9 cellular contexts compared by ENCODE assay signal in genomic region chr15:60520041-60520824, GRCh38. TPM values are rescaled to one million over a fixed set of nuclear protein-coding genes. Genes with fewer than 3 reads are reported as not detected.
DNase-seq lines count a peak whose midpoint lies in the region; ATAC-seq and TF ChIP-seq lines count a peak whose summit lies in the region.
"Had no signal": no experiment of that assay in that cellular context is flagged by ENCODE, and none has a peak within 500 bp of the region (broad histone marks: within the 10 kb centered on the region; RNA-seq: fewer than 3 reads in every experiment).

No MANE protein-coding gene starts in this region.

- no peaks in the 10 kb centered on the region for H3K9me2 ChIP-seq in PC-3 (replicated peaks; ENCODE audit: low read length)

- DNase-seq in AG08395 (ENCODE audit: low spot score) (peak; percentile 11), PC-3 (peak; percentile 93), glomerular visceral epithelial cell (ENCODE audit: extremely low spot score) (peak; percentile 4), activated gamma-delta T cell (lab: John Stamatoyannopoulos, UW) (no peak), GM10248 (ENCODE audit: extremely low spot score) (no peak)

- intact Hi-C loops in PC-3 (cut with micrococcal nuclease), result loop anchor here (1.0 to 10.0 kb wide), 3 partner anchors 12 to 191 kb away; partner anchors contain the start of gene ANXA2

- H2AFZ ChIP-seq in PC-3 (ENCODE audit: low read length), result no peak overlapping the region

- H3K27me3 ChIP-seq in PC-3 (ENCODE audit: low read length), result no peaks in the 10 kb centered on the region

- CTCF ChIA-PET in PC-3 (lab: Charles Lee) (interaction anchor here (0.6 to 1.8 kb wide), 3 partner anchors 12 to 270 kb away, joined by 3 to 13 read pairs (median 3); no protein-coding TSS in a partner anchor), GM10248 (lab: Yijun Ruan, JAX) (interaction anchor here (0.7 to 9.7 kb wide), 48 partner anchors 9 to 778 kb away, joined by 3 to 193 read pairs (median 5); partner anchors contain the start of gene ICE2)

- no peak for TF ChIP-seq CTCF in PC-3 (conservative IDR thresholded peaks at IDR 0.05; ENCODE audit: low read depth, low read length)
- TF ChIP-seq CTCF in GM10248 (IDR thresholded peaks at IDR 0.05; ENCODE audit: control extremely low read depth, extremely low read depth, low read depth, missing control alignments), result no peak

- no peaks in the 10 kb centered on the region for H3K9me3 ChIP-seq in PC-3 (ENCODE audit: low read length)

- no peaks in the 10 kb centered on the region for H3K79me2 ChIP-seq in PC-3 (ENCODE audit: low read length)

- peak overlapping the region; percentile 46 for H3K4me3 ChIP-seq in PC-3 (ENCODE audit: low read length)

- H4K20me1 ChIP-seq in PC-3 (ENCODE audit: low read length), result no peaks in the 10 kb centered on the region

- peak overlapping the region; percentile 98 for H3K27ac ChIP-seq in PC-3 (ENCODE audit: low read length)
- H3K27ac ChIP-seq: VCaP had no signal

- POLR2A ChIA-PET in PC-3 (lab: Charles Lee; ENCODE audit: unreplicated experiment) (interaction anchor here (0.6 kb wide), 1 partner anchor 25 kb away, joined by 4 read pairs; no protein-coding TSS in a partner anchor), GM10248 (lab: Yijun Ruan, JAX) (no interaction called here)

- H3K36me3 ChIP-seq in PC-3 (ENCODE audit: low read depth, low read length), result no peaks in the 10 kb centered on the region

- BruUV-seq in PC-3 (replicated peaks; lab: Mats Ljungman, UMichigan), result no TSS peak

- peak; percentile 85 for ATAC-seq in GM19351 (IDR thresholded peaks at IDR 0.05; ENCODE audit: unreplicated experiment)
- ATAC-seq in PC-3, result peak; percentile 82
- ATAC-seq in HG03439 (IDR thresholded peaks at IDR 0.05; ENCODE audit: unreplicated experiment), result no peak
- ATAC-seq in GM21360 (IDR thresholded peaks at IDR 0.05; ENCODE audit: unreplicated experiment), result no peak

- peak overlapping the region; percentile 78 for H3K4me2 ChIP-seq in PC-3 (ENCODE audit: low read length)

- H3K4me1 ChIP-seq in PC-3 (ENCODE audit: insufficient read depth, low read length), result peaks cover 54% of the 10 kb centered on the region

- peaks cover 6% of the 10 kb centered on the region for H3F3A ChIP-seq in PC-3 (ENCODE audit: low read length, unreplicated experiment)

- peak overlapping the region; percentile 77 for H3K9ac ChIP-seq in PC-3 (ENCODE audit: low read length)

RNA-seq across cellular contexts. Expression of gene ICE2, which starts 41.3 kb away (rescaled TPM):
- total RNA-seq in PC-3 (2014; rRNA removed), result 14.8 and 23.7 TPM in 2 replicates

Comparison
In these comparisons a context has a peak if more than half of its experiments do, and no peak if none do; other contexts are left out.
1. DNase-seq: peak in AG08395 (single experiment), PC-3 (single experiment) and glomerular visceral epithelial cell (single experiment); none in activated gamma-delta T cell (single experiment) and GM10248 (single experiment).
2. ATAC-seq: peak in GM19351 (single experiment) and PC-3 (single experiment); none in HG03439 (single experiment) and GM21360 (single experiment).